28 cellular contexts compared by ENCODE assay signal in genomic region chr10:71157435-71157834, GRCh38. TPM values are rescaled to one million over a fixed set of nuclear protein-coding genes. Genes with fewer than 3 reads are reported as not detected.
"Had no signal": no experiment of that assay in that cellular context is flagged by ENCODE, and none has a peak within 500 bp of the region (broad histone marks: within the 10 kb centered on the region; RNA-seq: fewer than 3 reads in every experiment).

No MANE protein-coding gene starts in this region.

- H3K27ac Mint-ChIP-seq: naive thymus-derived CD4-positive, alpha-beta T cell; natural killer cell; nephron; progenitor cell of endocrine pancreas; stimulated activated memory B cell treated with anti-CD40 and anti-IgM and Interleukin-4, amounts not matched to agents 10 μg/mL and 1 μg/mL and 100 μg/mL, for 72 hours; stimulated activated naive CD8-positive, alpha-beta T cell treated with anti-CD3 and anti-CD28 coated beads, Interleukin-15, amount 100 ng/mL, for 72 hours had no signal

- H3K27me3 ChIP-seq: neutrophil, pancreas, right lobe of liver, sigmoid colon, suprapubic skin, testis, tibial artery, transverse colon, upper lobe of left lung, vagina had no signal

- DNase-seq: naive thymus-derived CD4-positive, alpha-beta T cell; natural killer cell; nucleus accumbens; pancreas; psoas muscle; right cardiac atrium; right lobe of liver; sigmoid colon; small intestine; stimulated activated CD4-positive, alpha-beta T cell treated with anti-CD3 and anti-CD28 coated beads, Interleukin-1b, Interleukin-23, amount 100 ng/mL, for 48 hours; stimulated activated CD4-positive, alpha-beta T cell treated with anti-CD3 and anti-CD28 coated beads, Interleukin-4, amount 100 ng/mL, for 1 hour; stimulated activated CD4-positive, alpha-beta T cell treated with anti-CD3 and anti-CD28 coated beads, Interleukin-4, amount 100 ng/mL, for 4 hours; stimulated activated CD8-positive, alpha-beta memory T cell treated with anti-CD3 and anti-CD28 coated beads, Interleukin-4, amount 100 ng/mL, for 48 hours; stimulated activated naive CD4-positive, alpha-beta T cell; stimulated activated naive CD8-positive, alpha-beta T cell treated with anti-CD3 and anti-CD28 coated beads, Interleukin-15, amount 100 ng/mL, for 72 hours; stimulated activated naive CD8-positive, alpha-beta T cell treated with anti-CD3 and anti-CD28 coated beads, Interleukin-15, Interleukin-2, amounts not matched to agents 100 U/mL and 50 U/mL, for 24 hours; substantia nigra; testis; transverse colon; upper lobe of left lung had no signal

- H3K4me3 Mint-ChIP-seq: naive thymus-derived CD4-positive, alpha-beta T cell; natural killer cell; nephron; neural crest cell; stimulated activated memory B cell treated with anti-CD40 and anti-IgM and Interleukin-4, amounts not matched to agents 10 μg/mL and 1 μg/mL and 100 μg/mL, for 72 hours; stimulated activated naive CD8-positive, alpha-beta T cell treated with anti-CD3 and anti-CD28 coated beads, Interleukin-15, amount 100 ng/mL, for 72 hours had no signal

- H3K36me3 ChIP-seq: neutrophil, pancreas, right lobe of liver, sigmoid colon, suprapubic skin, tibial artery, transverse colon, upper lobe of left lung, vagina had no signal

- H3K9me3 Mint-ChIP-seq: natural killer cell; nephron; neural crest cell; stimulated activated memory B cell treated with anti-CD40 and anti-IgM and Interleukin-4, amounts not matched to agents 10 μg/mL and 1 μg/mL and 100 μg/mL, for 72 hours; stimulated activated naive CD8-positive, alpha-beta T cell treated with anti-CD3 and anti-CD28 coated beads, Interleukin-15, amount 100 ng/mL, for 72 hours had no signal

- H3K36me3 Mint-ChIP-seq: naive thymus-derived CD4-positive, alpha-beta T cell; natural killer cell; stimulated activated memory B cell treated with anti-CD40 and anti-IgM and Interleukin-4, amounts not matched to agents 10 μg/mL and 1 μg/mL and 100 μg/mL, for 72 hours had no signal

- H3K27me3 Mint-ChIP-seq: progenitor cell of endocrine pancreas; stimulated activated memory B cell treated with anti-CD40 and anti-IgM and Interleukin-4, amounts not matched to agents 10 μg/mL and 1 μg/mL and 100 μg/mL, for 72 hours; stimulated activated naive CD8-positive, alpha-beta T cell treated with anti-CD3 and anti-CD28 coated beads, Interleukin-15, amount 100 ng/mL, for 72 hours had no signal

- H3K4me1 ChIP-seq: pancreas, right lobe of liver, sigmoid colon, suprapubic skin, testis, transverse colon, upper lobe of left lung, vagina had no signal

- H3K4me1 Mint-ChIP-seq: natural killer cell, neural crest cell had no signal

- H3K9me3 ChIP-seq: neutrophil, pancreas, psoas muscle, right lobe of liver, sigmoid colon, suprapubic skin, testis, tibial artery, transverse colon, upper lobe of left lung, vagina had no signal

- H3K4me3 ChIP-seq: pancreas, psoas muscle, right lobe of liver, sigmoid colon, suprapubic skin, testis, tibial artery, transverse colon, upper lobe of left lung, vagina had no signal

RNA-seq across cellular contexts. Expression of gene UNC5B, which starts 54.9 kb away (rescaled TPM):
- polyA plus RNA-seq: naive thymus-derived CD4-positive, alpha-beta T cell had no signal
